1 cellular context compared by ENCODE assay signal in genomic region chr16:67531247-67531646, GRCh38.
TF ChIP-seq lines count a peak whose summit lies in the region.

No MANE protein-coding gene starts in this region.

TF ChIP-seq in GM12878, 131 proteins besides CTCF, POLR2A, EP300 and RAD21:
- TF ChIP-seq CBX3 (IDR thresholded peaks at IDR 0.05; ENCODE audit: borderline replicate concordance, low read depth): no peak
- 0 out of 2 replicates have a peak, but pooled peaks have one; percentile 47 for TF ChIP-seq EED (IDR thresholded peaks at IDR 0.05; ENCODE audit: low read depth)
- no peak for TF ChIP-seq MYC (IDR thresholded peaks at IDR 0.05; ENCODE audit: insufficient read depth, insufficient read length, insufficient replicate concordance, low read length, severe bottlenecking)
- TF ChIP-seq IKZF2 (IDR thresholded peaks at IDR 0.05): peak; percentile 48 to 49; a peak in 3 of 4 replicates
- no peak for TF ChIP-seq TBL1XR1 (IDR thresholded peaks at IDR 0.05; ENCODE audit: low read depth, low read length)
- no peak for TF ChIP-seq KDM1A (IDR thresholded peaks at IDR 0.05; ENCODE audit: borderline replicate concordance)
- TF ChIP-seq RUNX3 (IDR thresholded peaks at IDR 0.05; ENCODE audit: low read length): peak; percentile 61
- TF ChIP-seq SPI1 (IDR thresholded peaks at IDR 0.05; ENCODE audit: borderline replicate concordance, insufficient read depth, low read depth, low read length): peak; percentile 86
